Comparison of ENCODE assay signal across 24 cellular contexts in genomic region chr1:172386046-172386445, GRCh38. TPM values are rescaled to one million over a fixed set of nuclear protein-coding genes. Genes with fewer than 3 reads are reported as not detected.
A peak's percentile ranks its signal among the peaks of the same experiment; 100 is the strongest.
DNase-seq lines count a peak whose midpoint lies in the region; ATAC-seq and TF ChIP-seq lines count a peak whose summit lies in the region.
"Had no signal": no experiment of that assay in that cellular context is flagged by ENCODE, and none has a peak within 500 bp of the region (broad histone marks: within the 10 kb centered on the region; RNA-seq: fewer than 3 reads in every experiment).

No MANE protein-coding gene starts in this region.

- TF ChIP-seq EP300 in neural cell (conservative IDR thresholded peaks at IDR 0.05; ENCODE audit: poor library complexity, severe bottlenecking), result peak; percentile 48

- ATAC-seq in stimulated activated memory B cell treated with anti-CD40 and anti-IgM and Interleukin-4, amounts not matched to agents 10 μg/mL and 1 μg/mL and 100 μg/mL, for 72 hours, result no peak
- no peak for ATAC-seq in activated T-cell treated with anti-CD3 and anti-CD28 coated beads, Interleukin-2, amount 50 U/mL, for 72 hours (replicated peaks in 1 of 2)

- H3K9ac ChIP-seq in neural cell (ENCODE audit: low read length), result no peak overlapping the region
- H3K9ac ChIP-seq: GM23248 had no signal

- H3K4me1 Mint-ChIP-seq in chondrocyte (ENCODE audit: low read depth), result peaks cover 70% of the 10 kb centered on the region
- H3K4me1 Mint-ChIP-seq in stimulated activated memory B cell treated with anti-CD40 and anti-IgM and Interleukin-4, amounts not matched to agents 10 μg/mL and 1 μg/mL and 100 μg/mL, for 72 hours, result peaks cover 41% of the 10 kb centered on the region
- H3K4me1 Mint-ChIP-seq in activated T-cell treated with anti-CD3 and anti-CD28 coated beads, Interleukin-2, amount 50 U/mL, for 72 hours (ENCODE audit: low read depth), result peaks cover 13% of the 10 kb centered on the region

- H3K4me3 ChIP-seq in neural cell (ENCODE audit: low read length), result no peak overlapping the region
- H3K4me3 ChIP-seq: GM23248 had no signal

- no peak overlapping the region for H3K4me2 ChIP-seq in neural cell (ENCODE audit: low read length)

- H3K9me2 ChIP-seq in neural cell (ENCODE audit: insufficient read depth, low read length), result no peaks in the 10 kb centered on the region

- H3K9me3 ChIP-seq in neural cell (ENCODE audit: low read length), result no peaks in the 10 kb centered on the region

- POLR2A ChIA-PET in HEK293T (lab: Yijun Ruan, JAX), result no interaction called here

- TF ChIP-seq CTCF in chondrocyte (IDR thresholded peaks at IDR 0.05) (no peak), neural cell (IDR thresholded peaks at IDR 0.05; ENCODE audit: poor library complexity, severe bottlenecking) (no peak)

- H2AFZ ChIP-seq in neural cell (ENCODE audit: low read depth, low read length), result no peak overlapping the region
- H2AFZ ChIP-seq: GM23248 had no signal

- H4K20me1 ChIP-seq in neural cell (ENCODE audit: insufficient read depth), result no peaks in the 10 kb centered on the region

- H3K27ac ChIP-seq in neural cell (ENCODE audit: low read length), result no peak overlapping the region
- H3K27ac ChIP-seq: GM23248 had no signal

- TF ChIP-seq RAD21 in neural cell (conservative IDR thresholded peaks at IDR 0.05), result no peak

- H3F3A ChIP-seq in neural cell (ENCODE audit: insufficient read depth, low read length, poor library complexity, severe bottlenecking), result no peaks in the 10 kb centered on the region

- DNase-seq in HEK293T (ENCODE audit: extremely low spot score) (no peak), chondrocyte (ENCODE audit: low spot score) (no peak), SHP77 treated with DMSO at 0.1 percent for 48 hours (lab: John Stamatoyannopoulos, UW) (no peak), NCI-H187 treated with DMSO at 0.1 percent for 48 hours (lab: John Stamatoyannopoulos, UW) (no peak), AML-193 (lab: John Stamatoyannopoulos, UW) (no peak)
- no peak for DNase-seq in activated T-cell treated with anti-CD3 and anti-CD28 coated beads, Interleukin-2, amount 50 U/mL, for 72 hours
- DNase-seq: C1 segment of cervical spinal cord; Calu3; CD4-positive, alpha-beta memory T cell; COR-L47; DMS53; DMS79 treated with DMSO at 0.1 percent for 48 hours; GF-D8; GM23248; H7; HCEC 1CT had no signal

- H3K36me3 ChIP-seq in neural cell (ENCODE audit: insufficient read depth, low read length), result no peaks in the 10 kb centered on the region

- no peaks in the 10 kb centered on the region for H3K79me2 ChIP-seq in neural cell (replicated peaks; ENCODE audit: insufficient read depth, low read length)

- peak overlapping the region; percentile 81 for H3K27ac Mint-ChIP-seq in chondrocyte (ENCODE audit: unreplicated experiment)
- peak overlapping the region; percentile 100 for H3K27ac Mint-ChIP-seq in stimulated activated memory B cell treated with anti-CD40 and anti-IgM and Interleukin-4, amounts not matched to agents 10 μg/mL and 1 μg/mL and 100 μg/mL, for 72 hours
- H3K27ac Mint-ChIP-seq in activated T-cell treated with anti-CD3 and anti-CD28 coated beads, Interleukin-2, amount 50 U/mL, for 72 hours, result no peak overlapping the region
- H3K27ac Mint-ChIP-seq: CD4-positive, alpha-beta memory T cell had no signal

- no peaks in the 10 kb centered on the region for H3K27me3 Mint-ChIP-seq in chondrocyte (ENCODE audit: low read depth)
- no peaks in the 10 kb centered on the region for H3K27me3 Mint-ChIP-seq in stimulated activated memory B cell treated with anti-CD40 and anti-IgM and Interleukin-4, amounts not matched to agents 10 μg/mL and 1 μg/mL and 100 μg/mL, for 72 hours
- H3K27me3 Mint-ChIP-seq in activated T-cell treated with anti-CD3 and anti-CD28 coated beads, Interleukin-2, amount 50 U/mL, for 72 hours (ENCODE audit: low read depth), result no peaks in the 10 kb centered on the region
- H3K27me3 Mint-ChIP-seq: CD4-positive, alpha-beta memory T cell had no signal

- H3K9me3 Mint-ChIP-seq in chondrocyte (ENCODE audit: low read depth), result no peaks in the 10 kb centered on the region
- H3K9me3 Mint-ChIP-seq in stimulated activated memory B cell treated with anti-CD40 and anti-IgM and Interleukin-4, amounts not matched to agents 10 μg/mL and 1 μg/mL and 100 μg/mL, for 72 hours, result no peaks in the 10 kb centered on the region
- no peaks in the 10 kb centered on the region for H3K9me3 Mint-ChIP-seq in activated T-cell treated with anti-CD3 and anti-CD28 coated beads, Interleukin-2, amount 50 U/mL, for 72 hours
- H3K9me3 Mint-ChIP-seq: CD4-positive, alpha-beta memory T cell had no signal

- H3K27me3 ChIP-seq in neural cell (ENCODE audit: insufficient read depth, low read depth, low read length), result no peaks in the 10 kb centered on the region

- CTCF ChIA-PET in HEK293T (lab: Yijun Ruan, JAX), result no interaction called here

- H3K36me3 Mint-ChIP-seq in chondrocyte (ENCODE audit: low read depth), result peaks cover 10% of the 10 kb centered on the region
- peaks cover 12% of the 10 kb centered on the region for H3K36me3 Mint-ChIP-seq in stimulated activated memory B cell treated with anti-CD40 and anti-IgM and Interleukin-4, amounts not matched to agents 10 μg/mL and 1 μg/mL and 100 μg/mL, for 72 hours
- no peaks in the 10 kb centered on the region for H3K36me3 Mint-ChIP-seq in activated T-cell treated with anti-CD3 and anti-CD28 coated beads, Interleukin-2, amount 50 U/mL, for 72 hours (ENCODE audit: insufficient read depth in 2 of 2)
- H3K36me3 Mint-ChIP-seq: CD4-positive, alpha-beta memory T cell had no signal

- H3K4me3 Mint-ChIP-seq in chondrocyte (ENCODE audit: unreplicated experiment), result no peak overlapping the region
- no peak overlapping the region for H3K4me3 Mint-ChIP-seq in stimulated activated memory B cell treated with anti-CD40 and anti-IgM and Interleukin-4, amounts not matched to agents 10 μg/mL and 1 μg/mL and 100 μg/mL, for 72 hours
- H3K4me3 Mint-ChIP-seq in activated T-cell treated with anti-CD3 and anti-CD28 coated beads, Interleukin-2, amount 50 U/mL, for 72 hours, result no peak overlapping the region
- H3K4me3 Mint-ChIP-seq: CD4-positive, alpha-beta memory T cell had no signal

TF ChIP-seq in HEK293T, 16 proteins besides CTCF, POLR2A, EP300 and RAD21:
- TF ChIP-seq PKNOX1 (IDR thresholded peaks at IDR 0.05), result peak; percentile 40; the same call in 1 of the 2 replicates
- no peak for TF ChIP-seq L3MBTL2 (conservative IDR thresholded peaks at IDR 0.05)

TF ChIP-seq in neural cell, 6 proteins besides CTCF, POLR2A, EP300 and RAD21:
- TF ChIP-seq MXI1 (conservative IDR thresholded peaks at IDR 0.05; ENCODE audit: poor library complexity, severe bottlenecking) (no peak), EZH2 (IDR thresholded peaks at IDR 0.05; ENCODE audit: borderline replicate concordance, insufficient read depth, low read length, poor library complexity, severe bottlenecking) (no peak), POLR2AphosphoS5 (IDR thresholded peaks at IDR 0.05) (no peak), REST (IDR thresholded peaks at IDR 0.05; ENCODE audit: borderline replicate concordance) (no peak), SMC3 (conservative IDR thresholded peaks at IDR 0.05; ENCODE audit: poor library complexity) (no peak), TAF1 (IDR thresholded peaks at IDR 0.05; ENCODE audit: low read depth) (no peak)

RNA-seq across cellular contexts. Expression of gene C1orf105, which starts 34.4 kb away (rescaled TPM):
- total RNA-seq in chondrocyte, result not detected in 3 replicates
- polyA plus RNA-seq in neural cell, result not detected in 2 replicates
- polyA minus RNA-seq in neural cell, result not detected in 2 replicates
- total RNA-seq in activated T-cell treated with anti-CD3 and anti-CD28 coated beads, Interleukin-2, amount 50 U/mL, for 72 hours, result not detected
- total RNA-seq: A172; Calu3; CD4-positive, alpha-beta memory T cell; Daoy; G401; GM23248; H1; H7 had no signal
- polyA plus RNA-seq: AG04450; BJ; CD4-positive, alpha-beta memory T cell; GM23248; H1 had no signal

RNA-seq across cellular contexts. Expression of gene PIGC, which starts 57.8 kb away (rescaled TPM):
- 20.9 to 22.0 TPM (median 21.7 TPM) in 3 replicates for total RNA-seq in chondrocyte
- 69.3 and 75.3 TPM in 2 replicates for polyA plus RNA-seq in neural cell
- polyA minus RNA-seq in neural cell, result 48.7 and 52.7 TPM in 2 replicates
- total RNA-seq in activated T-cell treated with anti-CD3 and anti-CD28 coated beads, Interleukin-2, amount 50 U/mL, for 72 hours, result 10 to 100 TPM; 31.4 to 32.7 TPM
